ENCODE assay signal across 1 cellular context in the genomic region with DNA sequence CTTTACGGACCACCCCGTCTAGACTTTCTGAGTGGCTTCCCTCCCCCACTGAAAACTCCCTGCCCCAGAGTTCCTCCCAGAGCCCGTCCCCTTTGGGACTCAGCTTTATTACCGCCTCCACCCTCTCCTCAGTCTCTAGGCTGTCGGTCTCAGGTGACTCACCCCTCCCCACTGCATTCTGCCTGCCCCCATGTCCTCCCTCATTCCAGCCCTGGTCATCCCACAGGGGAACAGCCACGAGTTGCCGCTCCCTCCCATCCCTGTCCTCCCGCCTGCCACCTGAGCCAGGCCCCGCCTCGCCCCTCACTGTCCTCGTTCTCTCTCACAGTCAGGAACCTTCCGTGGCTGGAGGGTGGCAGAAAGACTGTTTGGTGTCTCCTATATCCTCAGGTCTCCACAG.
TF ChIP-seq lines count a peak whose summit lies in the region.

No MANE protein-coding gene starts in this region.

TF ChIP-seq in IMR-90, 13 proteins besides CTCF, POLR2A, EP300 and RAD21 (continued from another document):
- TF ChIP-seq, protein P1, sequence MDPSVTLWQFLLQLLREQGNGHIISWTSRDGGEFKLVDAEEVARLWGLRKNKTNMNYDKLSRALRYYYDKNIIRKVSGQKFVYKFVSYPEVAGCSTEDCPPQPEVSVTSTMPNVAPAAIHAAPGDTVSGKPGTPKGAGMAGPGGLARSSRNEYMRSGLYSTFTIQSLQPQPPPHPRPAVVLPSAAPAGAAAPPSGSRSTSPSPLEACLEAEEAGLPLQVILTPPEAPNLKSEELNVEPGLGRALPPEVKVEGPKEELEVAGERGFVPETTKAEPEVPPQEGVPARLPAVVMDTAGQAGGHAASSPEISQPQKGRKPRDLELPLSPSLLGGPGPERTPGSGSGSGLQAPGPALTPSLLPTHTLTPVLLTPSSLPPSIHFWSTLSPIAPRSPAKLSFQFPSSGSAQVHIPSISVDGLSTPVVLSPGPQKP (IDR thresholded peaks at IDR 0.05; ENCODE audit: borderline replicate concordance, low read depth, low read length) = no peak
- TF ChIP-seq CHD1 (IDR thresholded peaks at IDR 0.05; ENCODE audit: low read depth, low read length) (no peak), BHLHE40 (IDR thresholded peaks at IDR 0.05; ENCODE audit: low read depth, low read length) (no peak), CEBPB (IDR thresholded peaks at IDR 0.05; ENCODE audit: low read depth, low read length) (no peak), MXI1 (IDR thresholded peaks at IDR 0.05; ENCODE audit: borderline replicate concordance, low read depth, low read length) (no peak), MAFK (IDR thresholded peaks at IDR 0.05; ENCODE audit: low read depth, low read length) (no peak), RCOR1 (IDR thresholded peaks at IDR 0.05; ENCODE audit: insufficient replicate concordance, low read length) (no peak), RFX5 (IDR thresholded peaks at IDR 0.05; ENCODE audit: low read depth, low read length) (no peak), SMC3 (IDR thresholded peaks at IDR 0.05; ENCODE audit: low read depth, low read length) (no peak)
- TF ChIP-seq, protein P2, sequence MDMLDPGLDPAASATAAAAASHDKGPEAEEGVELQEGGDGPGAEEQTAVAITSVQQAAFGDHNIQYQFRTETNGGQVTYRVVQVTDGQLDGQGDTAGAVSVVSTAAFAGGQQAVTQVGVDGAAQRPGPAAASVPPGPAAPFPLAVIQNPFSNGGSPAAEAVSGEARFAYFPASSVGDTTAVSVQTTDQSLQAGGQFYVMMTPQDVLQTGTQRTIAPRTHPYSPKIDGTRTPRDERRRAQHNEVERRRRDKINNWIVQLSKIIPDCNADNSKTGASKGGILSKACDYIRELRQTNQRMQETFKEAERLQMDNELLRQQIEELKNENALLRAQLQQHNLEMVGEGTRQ (IDR thresholded peaks at IDR 0.05; ENCODE audit: low read depth, low read length) = no peak
